In the genomic region with DNA sequence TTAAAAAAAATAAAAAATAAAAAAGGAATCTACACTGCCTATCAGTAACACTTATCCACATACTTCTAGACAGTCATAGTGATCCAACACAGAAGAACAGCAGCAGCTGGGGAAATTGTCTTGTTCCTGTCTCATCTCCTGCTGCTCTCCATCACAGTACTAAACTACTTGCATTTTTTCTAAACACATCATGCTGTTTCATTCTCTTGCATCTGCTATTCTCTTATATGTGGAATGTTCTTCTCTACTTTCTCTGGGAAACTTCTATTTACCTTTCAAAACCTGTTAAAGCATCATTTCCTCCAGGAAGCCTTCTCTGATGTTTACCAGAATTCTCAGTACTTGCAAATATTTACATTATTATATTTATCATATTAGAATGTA, we compare ENCODE assay signal across 1 cellular context.
TF ChIP-seq lines count a peak whose summit lies in the region.

No MANE protein-coding gene starts in this region.

TF ChIP-seq in H1, 55 proteins besides CTCF, POLR2A, EP300 and RAD21:
- TF ChIP-seq KDM1A (IDR thresholded peaks at IDR 0.05; ENCODE audit: borderline replicate concordance, low read length) (no peak), TCF12 (IDR thresholded peaks at IDR 0.05; ENCODE audit: low read depth, low read length) (0 out of 2 replicates have a peak, but pooled peaks have one; percentile 16), BCL11A (IDR thresholded peaks at IDR 0.05; ENCODE audit: low read depth in 2 of 2, low read length in 2 of 2) (peak in 1 of 2 experiments; percentile 2), SP1 (IDR thresholded peaks at IDR 0.05; ENCODE audit: low read depth, low read length) (0 out of 2 replicates have a peak, but pooled peaks have one; percentile 53), NANOG (IDR thresholded peaks at IDR 0.05; ENCODE audit: insufficient read depth, low read depth, low read length, poor library complexity, severe bottlenecking) (peak; percentile 29)
- TF ChIP-seq, protein P1, sequence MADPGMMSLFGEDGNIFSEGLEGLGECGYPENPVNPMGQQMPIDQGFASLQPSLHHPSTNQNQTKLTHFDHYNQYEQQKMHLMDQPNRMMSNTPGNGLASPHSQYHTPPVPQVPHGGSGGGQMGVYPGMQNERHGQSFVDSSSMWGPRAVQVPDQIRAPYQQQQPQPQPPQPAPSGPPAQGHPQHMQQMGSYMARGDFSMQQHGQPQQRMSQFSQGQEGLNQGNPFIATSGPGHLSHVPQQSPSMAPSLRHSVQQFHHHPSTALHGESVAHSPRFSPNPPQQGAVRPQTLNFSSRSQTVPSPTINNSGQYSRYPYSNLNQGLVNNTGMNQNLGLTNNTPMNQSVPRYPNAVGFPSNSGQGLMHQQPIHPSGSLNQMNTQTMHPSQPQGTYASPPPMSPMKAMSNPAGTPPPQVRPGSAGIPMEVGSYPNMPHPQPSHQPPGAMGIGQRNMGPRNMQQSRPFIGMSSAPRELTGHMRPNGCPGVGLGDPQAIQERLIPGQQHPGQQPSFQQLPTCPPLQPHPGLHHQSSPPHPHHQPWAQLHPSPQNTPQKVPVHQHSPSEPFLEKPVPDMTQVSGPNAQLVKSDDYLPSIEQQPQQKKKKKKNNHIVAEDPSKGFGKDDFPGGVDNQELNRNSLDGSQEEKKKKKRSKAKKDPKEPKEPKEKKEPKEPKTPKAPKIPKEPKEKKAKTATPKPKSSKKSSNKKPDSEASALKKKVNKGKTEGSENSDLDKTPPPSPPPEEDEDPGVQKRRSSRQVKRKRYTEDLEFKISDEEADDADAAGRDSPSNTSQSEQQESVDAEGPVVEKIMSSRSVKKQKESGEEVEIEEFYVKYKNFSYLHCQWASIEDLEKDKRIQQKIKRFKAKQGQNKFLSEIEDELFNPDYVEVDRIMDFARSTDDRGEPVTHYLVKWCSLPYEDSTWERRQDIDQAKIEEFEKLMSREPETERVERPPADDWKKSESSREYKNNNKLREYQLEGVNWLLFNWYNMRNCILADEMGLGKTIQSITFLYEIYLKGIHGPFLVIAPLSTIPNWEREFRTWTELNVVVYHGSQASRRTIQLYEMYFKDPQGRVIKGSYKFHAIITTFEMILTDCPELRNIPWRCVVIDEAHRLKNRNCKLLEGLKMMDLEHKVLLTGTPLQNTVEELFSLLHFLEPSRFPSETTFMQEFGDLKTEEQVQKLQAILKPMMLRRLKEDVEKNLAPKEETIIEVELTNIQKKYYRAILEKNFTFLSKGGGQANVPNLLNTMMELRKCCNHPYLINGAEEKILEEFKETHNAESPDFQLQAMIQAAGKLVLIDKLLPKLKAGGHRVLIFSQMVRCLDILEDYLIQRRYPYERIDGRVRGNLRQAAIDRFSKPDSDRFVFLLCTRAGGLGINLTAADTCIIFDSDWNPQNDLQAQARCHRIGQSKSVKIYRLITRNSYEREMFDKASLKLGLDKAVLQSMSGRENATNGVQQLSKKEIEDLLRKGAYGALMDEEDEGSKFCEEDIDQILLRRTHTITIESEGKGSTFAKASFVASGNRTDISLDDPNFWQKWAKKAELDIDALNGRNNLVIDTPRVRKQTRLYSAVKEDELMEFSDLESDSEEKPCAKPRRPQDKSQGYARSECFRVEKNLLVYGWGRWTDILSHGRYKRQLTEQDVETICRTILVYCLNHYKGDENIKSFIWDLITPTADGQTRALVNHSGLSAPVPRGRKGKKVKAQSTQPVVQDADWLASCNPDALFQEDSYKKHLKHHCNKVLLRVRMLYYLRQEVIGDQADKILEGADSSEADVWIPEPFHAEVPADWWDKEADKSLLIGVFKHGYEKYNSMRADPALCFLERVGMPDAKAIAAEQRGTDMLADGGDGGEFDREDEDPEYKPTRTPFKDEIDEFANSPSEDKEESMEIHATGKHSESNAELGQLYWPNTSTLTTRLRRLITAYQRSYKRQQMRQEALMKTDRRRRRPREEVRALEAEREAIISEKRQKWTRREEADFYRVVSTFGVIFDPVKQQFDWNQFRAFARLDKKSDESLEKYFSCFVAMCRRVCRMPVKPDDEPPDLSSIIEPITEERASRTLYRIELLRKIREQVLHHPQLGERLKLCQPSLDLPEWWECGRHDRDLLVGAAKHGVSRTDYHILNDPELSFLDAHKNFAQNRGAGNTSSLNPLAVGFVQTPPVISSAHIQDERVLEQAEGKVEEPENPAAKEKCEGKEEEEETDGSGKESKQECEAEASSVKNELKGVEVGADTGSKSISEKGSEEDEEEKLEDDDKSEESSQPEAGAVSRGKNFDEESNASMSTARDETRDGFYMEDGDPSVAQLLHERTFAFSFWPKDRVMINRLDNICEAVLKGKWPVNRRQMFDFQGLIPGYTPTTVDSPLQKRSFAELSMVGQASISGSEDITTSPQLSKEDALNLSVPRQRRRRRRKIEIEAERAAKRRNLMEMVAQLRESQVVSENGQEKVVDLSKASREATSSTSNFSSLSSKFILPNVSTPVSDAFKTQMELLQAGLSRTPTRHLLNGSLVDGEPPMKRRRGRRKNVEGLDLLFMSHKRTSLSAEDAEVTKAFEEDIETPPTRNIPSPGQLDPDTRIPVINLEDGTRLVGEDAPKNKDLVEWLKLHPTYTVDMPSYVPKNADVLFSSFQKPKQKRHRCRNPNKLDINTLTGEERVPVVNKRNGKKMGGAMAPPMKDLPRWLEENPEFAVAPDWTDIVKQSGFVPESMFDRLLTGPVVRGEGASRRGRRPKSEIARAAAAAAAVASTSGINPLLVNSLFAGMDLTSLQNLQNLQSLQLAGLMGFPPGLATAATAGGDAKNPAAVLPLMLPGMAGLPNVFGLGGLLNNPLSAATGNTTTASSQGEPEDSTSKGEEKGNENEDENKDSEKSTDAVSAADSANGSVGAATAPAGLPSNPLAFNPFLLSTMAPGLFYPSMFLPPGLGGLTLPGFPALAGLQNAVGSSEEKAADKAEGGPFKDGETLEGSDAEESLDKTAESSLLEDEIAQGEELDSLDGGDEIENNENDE (IDR thresholded peaks at IDR 0.05; ENCODE audit: insufficient replicate concordance, low read length) = peak; percentile 31
- TF ChIP-seq, protein P2, sequence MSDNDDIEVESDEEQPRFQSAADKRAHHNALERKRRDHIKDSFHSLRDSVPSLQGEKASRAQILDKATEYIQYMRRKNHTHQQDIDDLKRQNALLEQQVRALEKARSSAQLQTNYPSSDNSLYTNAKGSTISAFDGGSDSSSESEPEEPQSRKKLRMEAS (IDR thresholded peaks at IDR 0.05) = no peak
TF ChIP-seq in H1: peak in this region for 5.
